ENCODE assay signal across 1 cellular context in the genomic region with DNA sequence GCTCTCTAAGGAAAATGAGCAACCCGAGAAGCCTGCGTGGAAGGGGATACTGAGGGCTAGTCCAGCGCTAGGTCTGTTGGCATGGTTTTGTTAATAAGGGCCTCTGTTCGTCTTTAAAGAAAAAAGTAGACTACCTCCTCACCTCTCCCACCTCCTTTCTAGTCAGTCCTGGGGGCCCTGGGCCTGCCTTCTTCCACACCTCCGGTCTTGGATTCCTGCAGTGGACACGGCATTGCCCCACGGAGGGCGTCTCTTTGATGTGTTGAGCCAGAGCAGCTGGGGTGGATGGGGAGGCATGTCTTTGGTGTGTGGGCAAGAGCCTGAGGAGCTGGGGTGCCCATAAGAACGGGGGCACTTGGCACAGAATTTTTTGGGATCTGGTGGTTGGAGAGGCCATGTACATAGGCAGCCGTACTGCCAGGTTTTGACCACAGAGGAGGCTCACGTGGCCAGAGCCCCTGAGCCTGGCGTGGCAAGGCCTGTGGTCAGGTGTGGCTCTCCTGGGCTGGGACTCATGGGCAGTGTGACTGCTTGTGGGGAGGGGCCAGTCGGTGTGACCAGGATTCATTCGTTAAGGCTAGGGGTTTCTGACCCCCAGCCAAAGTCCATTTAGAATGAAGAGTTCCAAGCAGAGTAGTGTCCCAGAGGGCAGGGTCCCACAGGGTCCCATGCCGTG.
TF ChIP-seq lines count a peak whose summit lies in the region.

No MANE protein-coding gene starts in this region.

TF ChIP-seq in H1, 55 proteins besides CTCF, POLR2A, EP300 and RAD21:
- TF ChIP-seq, protein P1, sequence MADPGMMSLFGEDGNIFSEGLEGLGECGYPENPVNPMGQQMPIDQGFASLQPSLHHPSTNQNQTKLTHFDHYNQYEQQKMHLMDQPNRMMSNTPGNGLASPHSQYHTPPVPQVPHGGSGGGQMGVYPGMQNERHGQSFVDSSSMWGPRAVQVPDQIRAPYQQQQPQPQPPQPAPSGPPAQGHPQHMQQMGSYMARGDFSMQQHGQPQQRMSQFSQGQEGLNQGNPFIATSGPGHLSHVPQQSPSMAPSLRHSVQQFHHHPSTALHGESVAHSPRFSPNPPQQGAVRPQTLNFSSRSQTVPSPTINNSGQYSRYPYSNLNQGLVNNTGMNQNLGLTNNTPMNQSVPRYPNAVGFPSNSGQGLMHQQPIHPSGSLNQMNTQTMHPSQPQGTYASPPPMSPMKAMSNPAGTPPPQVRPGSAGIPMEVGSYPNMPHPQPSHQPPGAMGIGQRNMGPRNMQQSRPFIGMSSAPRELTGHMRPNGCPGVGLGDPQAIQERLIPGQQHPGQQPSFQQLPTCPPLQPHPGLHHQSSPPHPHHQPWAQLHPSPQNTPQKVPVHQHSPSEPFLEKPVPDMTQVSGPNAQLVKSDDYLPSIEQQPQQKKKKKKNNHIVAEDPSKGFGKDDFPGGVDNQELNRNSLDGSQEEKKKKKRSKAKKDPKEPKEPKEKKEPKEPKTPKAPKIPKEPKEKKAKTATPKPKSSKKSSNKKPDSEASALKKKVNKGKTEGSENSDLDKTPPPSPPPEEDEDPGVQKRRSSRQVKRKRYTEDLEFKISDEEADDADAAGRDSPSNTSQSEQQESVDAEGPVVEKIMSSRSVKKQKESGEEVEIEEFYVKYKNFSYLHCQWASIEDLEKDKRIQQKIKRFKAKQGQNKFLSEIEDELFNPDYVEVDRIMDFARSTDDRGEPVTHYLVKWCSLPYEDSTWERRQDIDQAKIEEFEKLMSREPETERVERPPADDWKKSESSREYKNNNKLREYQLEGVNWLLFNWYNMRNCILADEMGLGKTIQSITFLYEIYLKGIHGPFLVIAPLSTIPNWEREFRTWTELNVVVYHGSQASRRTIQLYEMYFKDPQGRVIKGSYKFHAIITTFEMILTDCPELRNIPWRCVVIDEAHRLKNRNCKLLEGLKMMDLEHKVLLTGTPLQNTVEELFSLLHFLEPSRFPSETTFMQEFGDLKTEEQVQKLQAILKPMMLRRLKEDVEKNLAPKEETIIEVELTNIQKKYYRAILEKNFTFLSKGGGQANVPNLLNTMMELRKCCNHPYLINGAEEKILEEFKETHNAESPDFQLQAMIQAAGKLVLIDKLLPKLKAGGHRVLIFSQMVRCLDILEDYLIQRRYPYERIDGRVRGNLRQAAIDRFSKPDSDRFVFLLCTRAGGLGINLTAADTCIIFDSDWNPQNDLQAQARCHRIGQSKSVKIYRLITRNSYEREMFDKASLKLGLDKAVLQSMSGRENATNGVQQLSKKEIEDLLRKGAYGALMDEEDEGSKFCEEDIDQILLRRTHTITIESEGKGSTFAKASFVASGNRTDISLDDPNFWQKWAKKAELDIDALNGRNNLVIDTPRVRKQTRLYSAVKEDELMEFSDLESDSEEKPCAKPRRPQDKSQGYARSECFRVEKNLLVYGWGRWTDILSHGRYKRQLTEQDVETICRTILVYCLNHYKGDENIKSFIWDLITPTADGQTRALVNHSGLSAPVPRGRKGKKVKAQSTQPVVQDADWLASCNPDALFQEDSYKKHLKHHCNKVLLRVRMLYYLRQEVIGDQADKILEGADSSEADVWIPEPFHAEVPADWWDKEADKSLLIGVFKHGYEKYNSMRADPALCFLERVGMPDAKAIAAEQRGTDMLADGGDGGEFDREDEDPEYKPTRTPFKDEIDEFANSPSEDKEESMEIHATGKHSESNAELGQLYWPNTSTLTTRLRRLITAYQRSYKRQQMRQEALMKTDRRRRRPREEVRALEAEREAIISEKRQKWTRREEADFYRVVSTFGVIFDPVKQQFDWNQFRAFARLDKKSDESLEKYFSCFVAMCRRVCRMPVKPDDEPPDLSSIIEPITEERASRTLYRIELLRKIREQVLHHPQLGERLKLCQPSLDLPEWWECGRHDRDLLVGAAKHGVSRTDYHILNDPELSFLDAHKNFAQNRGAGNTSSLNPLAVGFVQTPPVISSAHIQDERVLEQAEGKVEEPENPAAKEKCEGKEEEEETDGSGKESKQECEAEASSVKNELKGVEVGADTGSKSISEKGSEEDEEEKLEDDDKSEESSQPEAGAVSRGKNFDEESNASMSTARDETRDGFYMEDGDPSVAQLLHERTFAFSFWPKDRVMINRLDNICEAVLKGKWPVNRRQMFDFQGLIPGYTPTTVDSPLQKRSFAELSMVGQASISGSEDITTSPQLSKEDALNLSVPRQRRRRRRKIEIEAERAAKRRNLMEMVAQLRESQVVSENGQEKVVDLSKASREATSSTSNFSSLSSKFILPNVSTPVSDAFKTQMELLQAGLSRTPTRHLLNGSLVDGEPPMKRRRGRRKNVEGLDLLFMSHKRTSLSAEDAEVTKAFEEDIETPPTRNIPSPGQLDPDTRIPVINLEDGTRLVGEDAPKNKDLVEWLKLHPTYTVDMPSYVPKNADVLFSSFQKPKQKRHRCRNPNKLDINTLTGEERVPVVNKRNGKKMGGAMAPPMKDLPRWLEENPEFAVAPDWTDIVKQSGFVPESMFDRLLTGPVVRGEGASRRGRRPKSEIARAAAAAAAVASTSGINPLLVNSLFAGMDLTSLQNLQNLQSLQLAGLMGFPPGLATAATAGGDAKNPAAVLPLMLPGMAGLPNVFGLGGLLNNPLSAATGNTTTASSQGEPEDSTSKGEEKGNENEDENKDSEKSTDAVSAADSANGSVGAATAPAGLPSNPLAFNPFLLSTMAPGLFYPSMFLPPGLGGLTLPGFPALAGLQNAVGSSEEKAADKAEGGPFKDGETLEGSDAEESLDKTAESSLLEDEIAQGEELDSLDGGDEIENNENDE (IDR thresholded peaks at IDR 0.05; ENCODE audit: insufficient replicate concordance, low read length) = no peak
- TF ChIP-seq, protein P2, sequence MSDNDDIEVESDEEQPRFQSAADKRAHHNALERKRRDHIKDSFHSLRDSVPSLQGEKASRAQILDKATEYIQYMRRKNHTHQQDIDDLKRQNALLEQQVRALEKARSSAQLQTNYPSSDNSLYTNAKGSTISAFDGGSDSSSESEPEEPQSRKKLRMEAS (IDR thresholded peaks at IDR 0.05) = no peak
- TF ChIP-seq SIN3A (conservative IDR thresholded peaks at IDR 0.05 in 1 of 2, IDR thresholded peaks at IDR 0.05 in 1 of 2; ENCODE audit: low read depth in 1 of 2, low read length in 2 of 2) = no peak; a peak in 1 of 4 replicates
- TF ChIP-seq ASH2L (IDR thresholded peaks at IDR 0.05; ENCODE audit: low read length) = no peak
- no peak for TF ChIP-seq RNF2 (IDR thresholded peaks at IDR 0.05; ENCODE audit: borderline replicate concordance, low read depth, low read length, missing control alignments, poor library complexity, severe bottlenecking)
- no peak for TF ChIP-seq POLR2AphosphoS5 (IDR thresholded peaks at IDR 0.05; ENCODE audit: low read depth, low read length)
- TF ChIP-seq POU5F1 (IDR thresholded peaks at IDR 0.05; ENCODE audit: low read depth, low read length) = no peak
- TF ChIP-seq BCL11A (IDR thresholded peaks at IDR 0.05; ENCODE audit: low read depth in 2 of 2, low read length in 2 of 2) = no peak
- no peak for TF ChIP-seq NANOG (IDR thresholded peaks at IDR 0.05; ENCODE audit: insufficient read depth, low read depth, low read length, poor library complexity, severe bottlenecking)
- no peak for TF ChIP-seq SP1 (IDR thresholded peaks at IDR 0.05; ENCODE audit: low read depth, low read length)
- TF ChIP-seq RXRA (IDR thresholded peaks at IDR 0.05; ENCODE audit: insufficient read depth, low read depth, low read length) = no peak
- TF ChIP-seq ZNF274 (IDR thresholded peaks at IDR 0.05; ENCODE audit: borderline replicate concordance, extremely low read depth, low read length) = no peak
